Comparison of ENCODE assay signal across 1 cellular context in genomic region chr11:63756919-63757761, GRCh38.
TF ChIP-seq lines count a peak whose summit lies in the region.

No MANE protein-coding gene starts in this region.

TF ChIP-seq in K562, 482 proteins besides CTCF, POLR2A, EP300 and RAD21:
- no peak for TF ChIP-seq CGGBP1 (CRISPR knock-in tag; IDR thresholded peaks at IDR 0.05)
- TF ChIP-seq SNIP1 (IDR thresholded peaks at IDR 0.05; ENCODE audit: low read depth) = no peak
- no peak for TF ChIP-seq ETV6 (IDR thresholded peaks at IDR 0.05; ENCODE audit: borderline replicate concordance in 1 of 2, low read depth in 2 of 2, low read length in 1 of 2)
- TF ChIP-seq ETV6 (CRISPR knock-in tag; IDR thresholded peaks at IDR 0.05; ENCODE audit: borderline replicate concordance) = no peak
- no peak for TF ChIP-seq MXI1 (IDR thresholded peaks at IDR 0.05; ENCODE audit: low read depth, low read length)
- TF ChIP-seq ZEB2 (IDR thresholded peaks at IDR 0.05) = no peak
- no peak for TF ChIP-seq SAFB (IDR thresholded peaks at IDR 0.05; ENCODE audit: borderline replicate concordance, low read depth, low read length)
- TF ChIP-seq ETS1 (conservative IDR thresholded peaks at IDR 0.05; ENCODE audit: control insufficient read depth, low read depth, low read length) = no peak
- TF ChIP-seq ZNF121 (CRISPR knock-in tag; conservative IDR thresholded peaks at IDR 0.05) = peak; percentile 30; the same call in 1 of the 2 replicates
- no peak for TF ChIP-seq ZNF175 (CRISPR knock-in tag; IDR thresholded peaks at IDR 0.05; ENCODE audit: low read depth)
- peak; percentile 55 for TF ChIP-seq NR2C1 (IDR thresholded peaks at IDR 0.05)
- TF ChIP-seq NR2C1 (tag; IDR thresholded peaks at IDR 0.05) = no peak
- TF ChIP-seq EWSR1 (IDR thresholded peaks at IDR 0.05; ENCODE audit: borderline replicate concordance, low read depth, partially characterized antibody) = no peak
- no peak for TF ChIP-seq MTA3 (IDR thresholded peaks at IDR 0.05; ENCODE audit: borderline replicate concordance)
- TF ChIP-seq ZBED1 (IDR thresholded peaks at IDR 0.05) = no peak
- TF ChIP-seq, protein P1, sequence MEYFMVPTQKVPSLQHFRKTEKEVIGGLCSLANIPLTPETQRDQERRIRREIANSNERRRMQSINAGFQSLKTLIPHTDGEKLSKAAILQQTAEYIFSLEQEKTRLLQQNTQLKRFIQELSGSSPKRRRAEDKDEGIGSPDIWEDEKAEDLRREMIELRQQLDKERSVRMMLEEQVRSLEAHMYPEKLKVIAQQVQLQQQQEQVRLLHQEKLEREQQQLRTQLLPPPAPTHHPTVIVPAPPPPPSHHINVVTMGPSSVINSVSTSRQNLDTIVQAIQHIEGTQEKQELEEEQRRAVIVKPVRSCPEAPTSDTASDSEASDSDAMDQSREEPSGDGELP (CRISPR knock-in tag; IDR thresholded peaks at IDR 0.05; ENCODE audit: borderline replicate concordance) = no peak
